In the genomic region with DNA sequence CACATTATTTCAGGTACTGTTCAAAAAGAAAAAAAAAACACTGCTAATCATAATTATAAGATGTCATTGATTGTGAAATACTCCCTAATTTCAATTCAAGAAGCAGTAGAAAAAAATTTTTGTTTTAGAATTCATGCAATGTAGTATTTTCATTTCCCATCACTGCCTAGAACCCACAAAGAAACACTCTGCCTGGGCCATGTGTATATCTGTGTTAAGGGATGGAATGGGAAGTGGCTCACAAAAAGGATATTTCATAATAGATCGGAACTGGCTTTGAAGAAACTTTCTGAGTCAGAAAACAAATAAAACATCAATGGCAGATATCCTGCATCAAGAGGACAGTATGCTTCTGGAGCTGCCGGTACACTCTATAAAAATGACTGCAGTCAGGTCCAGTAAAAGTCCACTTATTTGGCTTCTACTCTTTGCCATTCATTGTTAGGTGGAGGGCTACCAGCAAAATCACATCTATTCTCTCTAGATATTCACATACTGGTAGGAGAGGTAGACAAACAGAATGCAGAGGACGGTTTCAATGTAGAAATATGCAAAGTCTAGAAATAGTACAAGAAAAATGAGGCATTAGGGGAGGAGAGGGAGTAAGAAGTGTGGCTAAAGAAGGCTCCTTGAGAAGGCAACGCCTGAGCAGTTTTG, we compare ENCODE assay signal across 15 cellular contexts.
DNase-seq lines count a peak whose midpoint lies in the region; ATAC-seq, FAIRE-seq and TF ChIP-seq lines count a peak whose summit lies in the region.
"Had no signal": no experiment of that assay in that cellular context is flagged by ENCODE, and none has a peak within 500 bp of the region (broad histone marks: within the 10 kb centered on the region; RNA-seq: fewer than 3 reads in every experiment).

No MANE protein-coding gene starts in this region.

- H3K27me3 Mint-ChIP-seq in naive thymus-derived CD8-positive, alpha-beta T cell: peaks cover 2 to 16% (median 5%) of the 10 kb centered on the region in 5 donors
- H3K27me3 Mint-ChIP-seq: activated naive CD8-positive, alpha-beta T cell treated with anti-CD3 and anti-CD28 coated beads for 36 hours had no signal

- no peaks in the 10 kb centered on the region for H3K36me3 ChIP-seq in bronchial epithelial cell (ENCODE audit: control insufficient read depth, insufficient read depth, low read length)
- no peaks in the 10 kb centered on the region for H3K36me3 ChIP-seq in mucosa of descending colon (ENCODE audit: low read depth)

- H3K4me1 ChIP-seq in mucosa of descending colon (ENCODE audit: low read depth): peaks cover 4% of the 10 kb centered on the region

- ATAC-seq in mucosa of descending colon (peak; percentile 65), HG02938 (IDR thresholded peaks at IDR 0.05; ENCODE audit: unreplicated experiment) (no peak), GM18870 (IDR thresholded peaks at IDR 0.05; ENCODE audit: unreplicated experiment) (no peak), SK-N-SH treated with all-trans-retinoic acid at 6 μM for 48 hours (no peak)
- no peak for ATAC-seq in naive thymus-derived CD8-positive, alpha-beta T cell

- TF ChIP-seq CTCF in bronchial epithelial cell (IDR thresholded peaks at IDR 0.05; ENCODE audit: insufficient read depth, low read length, severe bottlenecking) (no peak), mucosa of descending colon (IDR thresholded peaks at IDR 0.05) (no peak)

- intact Hi-C loops in mucosa of descending colon (cut with DNase I, micrococcal nuclease): no loop called here

- H3K27me3 ChIP-seq in bronchial epithelial cell (ENCODE audit: control insufficient read depth, insufficient read depth, low read length): no peaks in the 10 kb centered on the region

- H3K4me3 ChIP-seq in bronchial epithelial cell (ENCODE audit: low read depth, low read length) (no peak overlapping the region), mucosa of descending colon (no peak overlapping the region)
- H3K4me3 ChIP-seq: SK-N-MC had no signal

- no peaks in the 10 kb centered on the region for H3K9me3 ChIP-seq in mucosa of descending colon

- peaks cover 0 to 25% (median 3%) of the 10 kb centered on the region in 4 donors for H3K4me1 Mint-ChIP-seq in naive thymus-derived CD8-positive, alpha-beta T cell

- no peaks in the 10 kb centered on the region for H3K9me3 Mint-ChIP-seq in naive thymus-derived CD8-positive, alpha-beta T cell
- H3K9me3 Mint-ChIP-seq: activated naive CD8-positive, alpha-beta T cell treated with anti-CD3 and anti-CD28 coated beads for 36 hours; neural crest cell had no signal

- peak; percentile 75 for DNase-seq in EH (ENCODE audit: low read depth)
- DNase-seq in MV-4-11 (lab: John Stamatoyannopoulos, UW): peak; percentile 94
- peak; percentile 89 for DNase-seq in bronchial epithelial cell (ENCODE audit: low read depth)
- no peak for DNase-seq in mucosa of descending colon
- DNase-seq in naive thymus-derived CD8-positive, alpha-beta T cell: no peak
- DNase-seq: activated CD4-positive, alpha-beta T cell treated with anti-CD3 and anti-CD28 coated beads, Interleukin-2, amount 50 U/mL, for 48 hours; activated naive CD8-positive, alpha-beta T cell treated with anti-CD3 and anti-CD28 coated beads for 36 hours; stimulated activated CD4-positive, alpha-beta T cell treated with anti-CD3 and anti-CD28 coated beads, Interleukin-4, amount 100 ng/mL, for 4 hours had no signal

- no peaks in the 10 kb centered on the region for H3K36me3 Mint-ChIP-seq in naive thymus-derived CD8-positive, alpha-beta T cell
- H3K36me3 Mint-ChIP-seq: activated naive CD8-positive, alpha-beta T cell treated with anti-CD3 and anti-CD28 coated beads for 36 hours had no signal

- FAIRE-seq in bronchial epithelial cell (lab: Jason Lieb, UNC): no peak
- FAIRE-seq: D721Med, GM18507 had no signal

- POLR2A ChIA-PET in naive thymus-derived CD8-positive, alpha-beta T cell (lab: Charles Lee): interaction anchor here (0.6 kb wide), 1 partner anchor 9 kb away, joined by 3 read pairs; no protein-coding TSS in a partner anchor

- no peak overlapping the region for H3K4me3 Mint-ChIP-seq in naive thymus-derived CD8-positive, alpha-beta T cell
- H3K4me3 Mint-ChIP-seq: activated naive CD8-positive, alpha-beta T cell treated with anti-CD3 and anti-CD28 coated beads for 36 hours; neural crest cell had no signal

- no peak overlapping the region for H3K27ac Mint-ChIP-seq in naive thymus-derived CD8-positive, alpha-beta T cell
- H3K27ac Mint-ChIP-seq: activated naive CD8-positive, alpha-beta T cell treated with anti-CD3 and anti-CD28 coated beads for 36 hours had no signal

TF ChIP-seq in SK-N-SH treated with all-trans-retinoic acid at 6 μM for 48 hours, 23 proteins besides CTCF, POLR2A, EP300 and RAD21:
- no peak for TF ChIP-seq ARNTL (CRISPR knock-in tag; IDR thresholded peaks at IDR 0.05; ENCODE audit: borderline replicate concordance, low read depth)
- no peak for TF ChIP-seq ZC3H10 (CRISPR knock-in tag; IDR thresholded peaks at IDR 0.05)
- TF ChIP-seq, protein P1, sequence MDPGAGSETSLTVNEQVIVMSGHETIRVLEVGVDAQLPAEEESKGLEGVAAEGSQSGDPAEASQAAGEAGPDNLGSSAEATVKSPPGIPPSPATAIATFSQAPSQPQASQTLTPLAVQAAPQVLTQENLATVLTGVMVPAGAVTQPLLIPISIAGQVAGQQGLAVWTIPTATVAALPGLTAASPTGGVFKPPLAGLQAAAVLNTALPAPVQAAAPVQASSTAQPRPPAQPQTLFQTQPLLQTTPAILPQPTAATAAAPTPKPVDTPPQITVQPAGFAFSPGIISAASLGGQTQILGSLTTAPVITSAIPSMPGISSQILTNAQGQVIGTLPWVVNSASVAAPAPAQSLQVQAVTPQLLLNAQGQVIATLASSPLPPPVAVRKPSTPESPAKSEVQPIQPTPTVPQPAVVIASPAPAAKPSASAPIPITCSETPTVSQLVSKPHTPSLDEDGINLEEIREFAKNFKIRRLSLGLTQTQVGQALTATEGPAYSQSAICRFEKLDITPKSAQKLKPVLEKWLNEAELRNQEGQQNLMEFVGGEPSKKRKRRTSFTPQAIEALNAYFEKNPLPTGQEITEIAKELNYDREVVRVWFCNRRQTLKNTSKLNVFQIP (CRISPR knock-in tag; IDR thresholded peaks at IDR 0.05; ENCODE audit: borderline replicate concordance, low read depth): no peak
- no peak for TF ChIP-seq ZFP30 (CRISPR knock-in tag; IDR thresholded peaks at IDR 0.05)

Comparison
In these comparisons a context has a peak if more than half of its experiments do, and no peak if none do; other contexts are left out.
1. DNase-seq: peak in EH (single experiment), MV-4-11 (single experiment) and bronchial epithelial cell (single experiment); none in mucosa of descending colon (0 of 3) and naive thymus-derived CD8-positive, alpha-beta T cell (0 of 10).